In genomic region chr6:113634352-113635163, GRCh38 we compare ENCODE assay signal across 10 cellular contexts.
DNase-seq lines count a peak whose midpoint lies in the region; ATAC-seq, FAIRE-seq and TF ChIP-seq lines count a peak whose summit lies in the region.
"Had no signal": no experiment of that assay in that cellular context is flagged by ENCODE, and none has a peak within 500 bp of the region (broad histone marks: within the 10 kb centered on the region; RNA-seq: fewer than 3 reads in every experiment).

No MANE protein-coding gene starts in this region.

- peaks cover 0 to 2% of the 10 kb centered on the region in 2 donors for H3K27me3 Mint-ChIP-seq in natural killer cell (ENCODE audit: low read depth in 2 of 2)

- H3K9me3 Mint-ChIP-seq in natural killer cell = peaks cover 0 to 4% of the 10 kb centered on the region in 2 donors

- intact Hi-C loops in natural killer cell (cut with micrococcal nuclease) = no loop called here

- H3K4me1 Mint-ChIP-seq in natural killer cell = peaks cover 0 to 5% of the 10 kb centered on the region in 2 donors

- peak; percentile 94 for TF ChIP-seq POLR2A in GM12891 (IDR thresholded peaks at IDR 0.05; ENCODE audit: low read depth, low read length)

- H3K36me3 Mint-ChIP-seq in natural killer cell = no peaks in the 10 kb centered on the region

- FAIRE-seq in GM12891 (lab: Jason Lieb, UNC) = peak; percentile 87
- FAIRE-seq: H54 had no signal

- peak overlapping the region in 1 of 2 donors; percentile 18 for H3K27ac Mint-ChIP-seq in natural killer cell

- ATAC-seq in HG02678 (IDR thresholded peaks at IDR 0.05; ENCODE audit: unreplicated experiment) = peak; percentile 20
- peak in 2 of 3 donors; percentile 28 to 43 for ATAC-seq in natural killer cell
- no peak for ATAC-seq in GM21381 (IDR thresholded peaks at IDR 0.05; ENCODE audit: unreplicated experiment)

- DNase-seq in GM12891 (ENCODE audit: insufficient read length, low spot score) (no peak), RPMI8226 (peak; percentile 19), natural killer cell (no peak), GDM1 (lab: John Stamatoyannopoulos, UW) (no peak), SK-N-DZ (ENCODE audit: low spot score) (no peak), COLO668 (lab: John Stamatoyannopoulos, UW; ENCODE audit: unreplicated experiment) (no peak)
- DNase-seq: activated CD8-positive, alpha-beta memory T cell treated with anti-CD3 and anti-CD28 coated beads for 24 hours had no signal

- no peak for TF ChIP-seq CTCF in natural killer cell (IDR thresholded peaks at IDR 0.05)

- H3K4me3 Mint-ChIP-seq in natural killer cell = no peak overlapping the region

TF ChIP-seq in GM12891, 5 proteins besides CTCF, POLR2A, EP300 and RAD21:
- TF ChIP-seq SPI1 (IDR thresholded peaks at IDR 0.05; ENCODE audit: low read depth, low read length) = peak; percentile 99
- peak; percentile 31; the same call in 1 of the 2 replicates for TF ChIP-seq POU2F2 (IDR thresholded peaks at IDR 0.05; ENCODE audit: low read depth, low read length)
- TF ChIP-seq PAX5 (IDR thresholded peaks at IDR 0.05; ENCODE audit: insufficient read depth, low read length, severe bottlenecking) = no peak
- TF ChIP-seq TAF1 (IDR thresholded peaks at IDR 0.05; ENCODE audit: low read depth, low read length) = 0 out of 2 replicates have a peak, but pooled peaks have one; percentile 5
- peak; percentile 83 for TF ChIP-seq POLR2AphosphoS5 (IDR thresholded peaks at IDR 0.05; ENCODE audit: low read depth, low read length)
